Comparison of ENCODE assay signal across 37 cellular contexts in the genomic region with DNA sequence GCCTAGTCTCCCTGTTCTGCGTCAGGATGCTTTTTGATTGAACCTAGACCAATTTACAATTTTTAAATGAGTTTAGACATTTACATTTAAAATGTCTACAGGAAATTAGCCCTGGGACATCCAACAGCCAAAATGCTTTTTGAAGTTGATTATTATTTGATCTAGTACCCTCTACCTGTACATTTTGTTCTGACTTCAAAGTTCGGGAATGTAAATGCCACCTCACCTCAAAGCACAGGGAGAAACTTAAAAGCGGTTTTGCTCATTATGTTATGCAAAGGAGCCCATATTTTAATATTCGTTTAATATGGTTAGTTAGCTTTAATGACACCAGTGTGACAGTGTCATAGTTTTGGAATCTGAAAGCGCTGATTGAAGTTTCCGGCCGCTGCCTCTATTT.
"Had no signal": no experiment of that assay in that cellular context is flagged by ENCODE, and none has a peak within 500 bp of the region (broad histone marks: within the 10 kb centered on the region; RNA-seq: fewer than 3 reads in every experiment).

No MANE protein-coding gene starts in this region.

- H3K27ac Mint-ChIP-seq: activated naive CD4-positive, alpha-beta T cell treated with anti-CD3 and anti-CD28 coated beads for 36 hours; activated naive CD4-positive, alpha-beta T cell treated with anti-CD3 and anti-CD28 coated beads, Interleukin-2, amount 10 ng/mL, durations not matched to agents 7 days and 5 days; activated naive CD4-positive, alpha-beta T cell treated with anti-CD3 and anti-CD28 coated beads, Interleukin-2, amount 50 U/mL, for 24 hours; activated naive CD4-positive, alpha-beta T cell treated with anti-CD3 and anti-CD28 coated beads, Interleukin-2, amount 50 U/mL, for 72 hours; activated naive CD8-positive, alpha-beta T cell; activated naive CD8-positive, alpha-beta T cell treated with anti-CD3 and anti-CD28 coated beads for 36 hours; activated naive CD8-positive, alpha-beta T cell treated with anti-CD3 and anti-CD28 coated beads, Interleukin-2, amount 10 ng/mL, durations not matched to agents 7 days and 5 days; activated naive CD8-positive, alpha-beta T cell treated with anti-CD3 and anti-CD28 coated beads, Interleukin-2, amount 50 U/mL, for 24 hours; activated T-cell treated with anti-CD3 and anti-CD28 coated beads, Interleukin-2, amount 50 U/mL, for 24 hours; activated T-cell treated with anti-CD3 and anti-CD28 coated beads, Interleukin-2, amount 50 U/mL, for 72 hours; activated T-helper 1 cell treated with anti-CD3 and anti-CD28 coated beads, Interleukin-12 subunit alpha, Interleukin-12 subunit beta, Interleukin-2, Interleukin-4 antibody, amounts not matched to agents 30 ng/mL and 10 ng/mL and 1 ng/mL, durations not matched to agents 14 hours and 24 hours and 36 hours; activated T-helper 17 cell treated with anti-CD3 and anti-CD28 coated beads, Interleukin-2, amount 50 U/mL, for 72 hours; activated T-helper 2 cell treated with anti-CD3 and anti-CD28 coated beads, Interferon-gamma antibody, Interleukin-2, Interleukin-4, amounts not matched to agents 10 μg/mL and 5 μg/mL and 100 μg/mL, durations not matched to agents 14 hours and 24 hours and 36 hours; brain had no signal

- H3K36me3 Mint-ChIP-seq: activated naive CD4-positive, alpha-beta T cell treated with anti-CD3 and anti-CD28 coated beads, Interleukin-2, amount 10 ng/mL, durations not matched to agents 7 days and 5 days; activated naive CD4-positive, alpha-beta T cell treated with anti-CD3 and anti-CD28 coated beads, Interleukin-2, amount 50 U/mL, for 24 hours; activated naive CD4-positive, alpha-beta T cell treated with anti-CD3 and anti-CD28 coated beads, Interleukin-2, amount 50 U/mL, for 72 hours; activated naive CD8-positive, alpha-beta T cell; activated naive CD8-positive, alpha-beta T cell treated with anti-CD3 and anti-CD28 coated beads for 36 hours; activated naive CD8-positive, alpha-beta T cell treated with anti-CD3 and anti-CD28 coated beads, Interleukin-2, amount 10 ng/mL, durations not matched to agents 7 days and 5 days; brain had no signal

- H3K4me1 Mint-ChIP-seq: activated naive CD4-positive, alpha-beta T cell treated with anti-CD3 and anti-CD28 coated beads, Interleukin-2, amount 10 ng/mL, durations not matched to agents 7 days and 5 days; activated naive CD4-positive, alpha-beta T cell treated with anti-CD3 and anti-CD28 coated beads, Interleukin-2, amount 50 U/mL, for 24 hours; activated T-helper 17 cell treated with anti-CD3 and anti-CD28 coated beads, Interleukin-2, amount 50 U/mL, for 72 hours; central memory CD8-positive, alpha-beta T cell had no signal

- H3K4me1 ChIP-seq: adrenal gland, ascending aorta, body of pancreas, breast epithelium had no signal

- H3K4me3 ChIP-seq: adrenal gland, ascending aorta, body of pancreas, breast epithelium, cardiac muscle cell had no signal

- H3K27me3 Mint-ChIP-seq: activated naive CD8-positive, alpha-beta T cell had no signal

- H3K9me3 Mint-ChIP-seq: activated naive CD4-positive, alpha-beta T cell treated with anti-CD3 and anti-CD28 coated beads for 36 hours; activated naive CD4-positive, alpha-beta T cell treated with anti-CD3 and anti-CD28 coated beads, Interleukin-2, amount 10 ng/mL, durations not matched to agents 7 days and 5 days; activated naive CD4-positive, alpha-beta T cell treated with anti-CD3 and anti-CD28 coated beads, Interleukin-2, amount 50 U/mL, for 24 hours; activated naive CD4-positive, alpha-beta T cell treated with anti-CD3 and anti-CD28 coated beads, Interleukin-2, amount 50 U/mL, for 72 hours; activated naive CD8-positive, alpha-beta T cell treated with anti-CD3 and anti-CD28 coated beads for 36 hours; activated naive CD8-positive, alpha-beta T cell treated with anti-CD3 and anti-CD28 coated beads, Interleukin-2, amount 10 ng/mL, durations not matched to agents 7 days and 5 days; activated naive CD8-positive, alpha-beta T cell treated with anti-CD3 and anti-CD28 coated beads, Interleukin-2, amount 50 U/mL, for 24 hours; activated T-cell treated with anti-CD3 and anti-CD28 coated beads, Interleukin-2, amount 50 U/mL, for 24 hours; activated T-cell treated with anti-CD3 and anti-CD28 coated beads, Interleukin-2, amount 50 U/mL, for 4 hours; activated T-cell treated with anti-CD3 and anti-CD28 coated beads, Interleukin-2, amount 50 U/mL, for 72 hours; activated T-helper 1 cell treated with anti-CD3 and anti-CD28 coated beads, Interleukin-12 subunit alpha, Interleukin-12 subunit beta, Interleukin-2, Interleukin-4 antibody, amounts not matched to agents 30 ng/mL and 10 ng/mL and 1 ng/mL, durations not matched to agents 14 hours and 24 hours and 36 hours; activated T-helper 17 cell treated with anti-CD3 and anti-CD28 coated beads, Interleukin-2, amount 50 U/mL, for 72 hours; activated T-helper 2 cell treated with anti-CD3 and anti-CD28 coated beads, Interferon-gamma antibody, Interleukin-2, Interleukin-4, amounts not matched to agents 10 μg/mL and 5 μg/mL and 100 μg/mL, durations not matched to agents 14 hours and 24 hours and 36 hours; central memory CD8-positive, alpha-beta T cell had no signal

- DNase-seq: activated effector memory CD4-positive, alpha-beta T cell treated with anti-CD3 and anti-CD28 coated beads, Interleukin-2, amount 50 U/mL, for 16 hours; activated effector memory CD4-positive, alpha-beta T cell treated with Interleukin-2 at 50 U/mL for 16 hours; activated gamma-delta T cell; activated gamma-delta T cell treated with Interleukin-2 at 50 U/mL for 16 hours; activated naive CD4-positive, alpha-beta T cell; activated naive CD4-positive, alpha-beta T cell treated with anti-CD3 and anti-CD28 coated beads for 36 hours; activated naive CD4-positive, alpha-beta T cell treated with anti-CD3 and anti-CD28 coated beads, Interleukin-2, amount 10 ng/mL, durations not matched to agents 7 days and 5 days; activated naive CD4-positive, alpha-beta T cell treated with anti-CD3 and anti-CD28 coated beads, Interleukin-2, amount 50 U/mL, for 16 hours; activated naive CD4-positive, alpha-beta T cell treated with Interleukin-2 at 50 U/mL for 16 hours; activated naive CD8-positive, alpha-beta T cell treated with anti-CD3 and anti-CD28 coated beads for 36 hours; activated naive CD8-positive, alpha-beta T cell treated with anti-CD3 and anti-CD28 coated beads, Interleukin-2, amount 10 ng/mL, durations not matched to agents 7 days and 5 days; activated naive CD8-positive, alpha-beta T cell treated with anti-CD3 and anti-CD28 coated beads, Interleukin-2, amount 50 U/mL, for 24 hours; activated T-cell treated with anti-CD3 and anti-CD28 coated beads, Interleukin-2, amount 50 U/mL, for 24 hours; activated T-cell treated with anti-CD3 and anti-CD28 coated beads, Interleukin-2, amount 50 U/mL, for 4 hours; activated T-cell treated with anti-CD3 and anti-CD28 coated beads, Interleukin-2, amount 50 U/mL, for 48 hours; activated T-cell treated with anti-CD3 and anti-CD28 coated beads, Interleukin-2, amount 50 U/mL, for 72 hours; adrenal gland; amniotic stem cell; amygdala; anterior cingulate cortex; aorta; body of pancreas; brain microvascular endothelial cell; caudate nucleus; central memory CD4-positive, alpha-beta T cell; cerebellar nuclear complex had no signal

- H3K9me3 ChIP-seq: adrenal gland, ascending aorta, body of pancreas, breast epithelium had no signal

- H3K36me3 ChIP-seq: adrenal gland, ascending aorta, brain microvascular endothelial cell, breast epithelium, cardiac muscle cell had no signal

- ATAC-seq: activated naive CD4-positive, alpha-beta T cell treated with anti-CD3 and anti-CD28 coated beads, Interleukin-2, amount 50 U/mL, for 72 hours; activated naive CD8-positive, alpha-beta T cell treated with anti-CD3 and anti-CD28 coated beads, Interleukin-2, amount 50 U/mL, for 24 hours; activated T-cell treated with anti-CD3 and anti-CD28 coated beads, Interleukin-2, amount 50 U/mL, for 4 hours; activated T-cell treated with anti-CD3 and anti-CD28 coated beads, Interleukin-2, amount 50 U/mL, for 72 hours; activated T-helper 17 cell treated with anti-CD3 and anti-CD28 coated beads, Interleukin-2, amount 50 U/mL, for 72 hours; body of pancreas had no signal

- H3K4me3 Mint-ChIP-seq: activated naive CD4-positive, alpha-beta T cell treated with anti-CD3 and anti-CD28 coated beads for 36 hours; activated naive CD4-positive, alpha-beta T cell treated with anti-CD3 and anti-CD28 coated beads, Interleukin-2, amount 10 ng/mL, durations not matched to agents 7 days and 5 days; activated naive CD4-positive, alpha-beta T cell treated with anti-CD3 and anti-CD28 coated beads, Interleukin-2, amount 50 U/mL, for 24 hours; activated naive CD8-positive, alpha-beta T cell; activated naive CD8-positive, alpha-beta T cell treated with anti-CD3 and anti-CD28 coated beads for 36 hours; activated naive CD8-positive, alpha-beta T cell treated with anti-CD3 and anti-CD28 coated beads, Interleukin-2, amount 10 ng/mL, durations not matched to agents 7 days and 5 days; activated naive CD8-positive, alpha-beta T cell treated with anti-CD3 and anti-CD28 coated beads, Interleukin-2, amount 50 U/mL, for 24 hours; activated T-cell treated with anti-CD3 and anti-CD28 coated beads, Interleukin-2, amount 50 U/mL, for 24 hours; activated T-cell treated with anti-CD3 and anti-CD28 coated beads, Interleukin-2, amount 50 U/mL, for 4 hours; activated T-cell treated with anti-CD3 and anti-CD28 coated beads, Interleukin-2, amount 50 U/mL, for 72 hours; activated T-helper 1 cell treated with anti-CD3 and anti-CD28 coated beads, Interleukin-12 subunit alpha, Interleukin-12 subunit beta, Interleukin-2, Interleukin-4 antibody, amounts not matched to agents 30 ng/mL and 10 ng/mL and 1 ng/mL, durations not matched to agents 14 hours and 24 hours and 36 hours; activated T-helper 17 cell treated with anti-CD3 and anti-CD28 coated beads, Interleukin-2, amount 50 U/mL, for 72 hours; brain; central memory CD8-positive, alpha-beta T cell had no signal

- H3K27ac ChIP-seq: adrenal gland, ascending aorta, body of pancreas, brain microvascular endothelial cell, breast epithelium, cardiac muscle cell had no signal

- H3K27me3 ChIP-seq: ascending aorta, body of pancreas, brain microvascular endothelial cell had no signal
